ENCODE assay signal across 1 cellular context in the genomic region with DNA sequence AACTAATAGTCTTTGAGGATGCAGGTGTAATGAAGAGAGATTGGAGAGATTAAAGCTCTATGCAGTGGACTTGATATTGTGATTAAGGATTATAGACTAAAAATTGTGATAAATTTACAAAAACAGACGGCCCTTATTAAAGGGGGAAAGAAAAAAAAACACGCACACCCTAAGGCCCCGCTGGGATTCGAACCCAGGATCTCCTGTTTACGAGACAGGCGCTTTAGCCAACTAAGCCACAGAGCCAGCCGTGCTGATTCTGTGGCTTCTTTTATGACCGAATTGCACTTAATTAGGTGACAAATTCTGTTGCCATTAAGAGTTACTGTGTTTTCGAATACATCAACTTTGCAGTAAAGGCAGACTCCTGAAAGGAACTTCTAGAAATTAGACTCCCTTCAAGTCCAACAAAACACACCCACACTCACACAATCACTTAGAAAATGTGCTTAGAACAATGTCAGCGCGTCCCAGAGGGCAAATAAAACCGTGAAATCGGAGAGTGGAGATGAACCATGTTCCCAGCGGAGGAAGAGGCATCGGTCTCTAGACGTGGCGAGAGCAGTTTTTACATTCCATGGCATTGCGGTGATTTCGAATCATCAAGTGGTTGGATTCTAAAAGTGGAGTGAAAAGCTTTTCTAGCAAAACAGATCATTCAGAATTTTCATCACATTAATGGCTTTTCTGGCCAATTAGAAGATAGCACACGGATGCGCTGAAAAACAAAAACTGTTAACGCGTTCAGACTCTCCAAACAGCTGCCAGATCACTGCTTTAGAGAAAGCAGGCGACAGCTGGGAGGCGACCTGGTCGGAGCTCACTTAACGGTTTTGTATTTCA.
TF ChIP-seq lines count a peak whose summit lies in the region.

No MANE protein-coding gene starts in this region.

TF ChIP-seq in HEK293, 187 proteins besides CTCF, POLR2A, EP300 and RAD21 (continued from another document):
- TF ChIP-seq, protein P1, sequence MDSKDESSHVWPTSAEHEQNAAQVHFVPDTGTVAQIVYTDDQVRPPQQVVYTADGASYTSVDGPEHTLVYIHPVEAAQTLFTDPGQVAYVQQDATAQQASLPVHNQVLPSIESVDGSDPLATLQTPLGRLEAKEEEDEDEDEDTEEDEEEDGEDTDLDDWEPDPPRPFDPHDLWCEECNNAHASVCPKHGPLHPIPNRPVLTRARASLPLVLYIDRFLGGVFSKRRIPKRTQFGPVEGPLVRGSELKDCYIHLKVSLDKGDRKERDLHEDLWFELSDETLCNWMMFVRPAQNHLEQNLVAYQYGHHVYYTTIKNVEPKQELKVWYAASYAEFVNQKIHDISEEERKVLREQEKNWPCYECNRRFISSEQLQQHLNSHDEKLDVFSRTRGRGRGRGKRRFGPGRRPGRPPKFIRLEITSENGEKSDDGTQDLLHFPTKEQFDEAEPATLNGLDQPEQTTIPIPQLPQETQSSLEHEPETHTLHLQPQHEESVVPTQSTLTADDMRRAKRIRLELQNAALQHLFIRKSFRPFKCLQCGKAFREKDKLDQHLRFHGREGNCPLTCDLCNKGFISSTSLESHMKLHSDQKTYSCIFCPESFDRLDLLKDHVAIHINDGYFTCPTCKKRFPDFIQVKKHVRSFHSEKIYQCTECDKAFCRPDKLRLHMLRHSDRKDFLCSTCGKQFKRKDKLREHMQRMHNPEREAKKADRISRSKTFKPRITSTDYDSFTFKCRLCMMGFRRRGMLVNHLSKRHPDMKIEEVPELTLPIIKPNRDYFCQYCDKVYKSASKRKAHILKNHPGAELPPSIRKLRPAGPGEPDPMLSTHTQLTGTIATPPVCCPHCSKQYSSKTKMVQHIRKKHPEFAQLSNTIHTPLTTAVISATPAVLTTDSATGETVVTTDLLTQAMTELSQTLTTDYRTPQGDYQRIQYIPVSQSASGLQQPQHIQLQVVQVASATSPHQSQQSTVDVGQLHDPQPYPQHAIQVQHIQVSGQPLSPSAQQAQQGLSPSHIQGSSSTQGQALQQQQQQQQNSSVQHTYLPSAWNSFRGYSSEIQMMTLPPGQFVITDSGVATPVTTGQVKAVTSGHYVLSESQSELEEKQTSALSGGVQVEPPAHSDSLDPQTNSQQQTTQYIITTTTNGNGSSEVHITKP (tag by site-specific recombination; IDR thresholded peaks at IDR 0.05) = 0 out of 2 replicates have a peak, but pooled peaks have one; percentile 5
- TF ChIP-seq ZFP3 (tag by site-specific recombination; IDR thresholded peaks at IDR 0.05; ENCODE audit: low read depth) (no peak), ZNF426 (tag by site-specific recombination; IDR thresholded peaks at IDR 0.05) (no peak), ZNF626 (tag by site-specific recombination; IDR thresholded peaks at IDR 0.05) (no peak), GFI1B (tag by site-specific recombination; IDR thresholded peaks at IDR 0.05) (no peak), ZNF571 (tag by site-specific recombination; IDR thresholded peaks at IDR 0.05) (no peak), ZNF391 (tag by site-specific recombination; IDR thresholded peaks at IDR 0.05; ENCODE audit: borderline replicate concordance, low read depth) (peak; percentile 84; the same call in 1 of the 2 replicates), ZIC2 (tag by site-specific recombination; IDR thresholded peaks at IDR 0.05) (no peak), ZNF248 (tag by site-specific recombination; IDR thresholded peaks at IDR 0.05) (no peak)
- TF ChIP-seq, protein P2, sequence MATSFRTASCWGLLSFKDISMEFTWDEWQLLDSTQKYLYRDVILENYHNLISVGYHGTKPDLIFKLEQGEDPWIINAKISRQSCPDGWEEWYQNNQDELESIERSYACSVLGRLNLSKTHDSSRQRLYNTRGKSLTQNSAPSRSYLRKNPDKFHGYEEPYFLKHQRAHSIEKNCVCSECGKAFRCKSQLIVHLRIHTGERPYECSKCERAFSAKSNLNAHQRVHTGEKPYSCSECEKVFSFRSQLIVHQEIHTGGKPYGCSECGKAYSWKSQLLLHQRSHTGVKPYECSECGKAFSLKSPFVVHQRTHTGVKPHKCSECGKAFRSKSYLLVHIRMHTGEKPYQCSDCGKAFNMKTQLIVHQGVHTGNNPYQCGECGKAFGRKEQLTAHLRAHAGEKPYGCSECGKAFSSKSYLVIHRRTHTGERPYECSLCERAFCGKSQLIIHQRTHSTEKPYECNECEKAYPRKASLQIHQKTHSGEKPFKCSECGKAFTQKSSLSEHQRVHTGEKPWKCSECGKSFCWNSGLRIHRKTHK (tag by site-specific recombination; IDR thresholded peaks at IDR 0.05) = no peak
- TF ChIP-seq, protein P3, sequence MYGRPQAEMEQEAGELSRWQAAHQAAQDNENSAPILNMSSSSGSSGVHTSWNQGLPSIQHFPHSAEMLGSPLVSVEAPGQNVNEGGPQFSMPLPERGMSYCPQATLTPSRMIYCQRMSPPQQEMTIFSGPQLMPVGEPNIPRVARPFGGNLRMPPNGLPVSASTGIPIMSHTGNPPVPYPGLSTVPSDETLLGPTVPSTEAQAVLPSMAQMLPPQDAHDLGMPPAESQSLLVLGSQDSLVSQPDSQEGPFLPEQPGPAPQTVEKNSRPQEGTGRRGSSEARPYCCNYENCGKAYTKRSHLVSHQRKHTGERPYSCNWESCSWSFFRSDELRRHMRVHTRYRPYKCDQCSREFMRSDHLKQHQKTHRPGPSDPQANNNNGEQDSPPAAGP (tag by site-specific recombination; IDR thresholded peaks at IDR 0.05) = peak; percentile 58; the same call in 1 of the 2 replicates
TF ChIP-seq in HEK293: peak in this region for 64.
